In the genomic region with DNA sequence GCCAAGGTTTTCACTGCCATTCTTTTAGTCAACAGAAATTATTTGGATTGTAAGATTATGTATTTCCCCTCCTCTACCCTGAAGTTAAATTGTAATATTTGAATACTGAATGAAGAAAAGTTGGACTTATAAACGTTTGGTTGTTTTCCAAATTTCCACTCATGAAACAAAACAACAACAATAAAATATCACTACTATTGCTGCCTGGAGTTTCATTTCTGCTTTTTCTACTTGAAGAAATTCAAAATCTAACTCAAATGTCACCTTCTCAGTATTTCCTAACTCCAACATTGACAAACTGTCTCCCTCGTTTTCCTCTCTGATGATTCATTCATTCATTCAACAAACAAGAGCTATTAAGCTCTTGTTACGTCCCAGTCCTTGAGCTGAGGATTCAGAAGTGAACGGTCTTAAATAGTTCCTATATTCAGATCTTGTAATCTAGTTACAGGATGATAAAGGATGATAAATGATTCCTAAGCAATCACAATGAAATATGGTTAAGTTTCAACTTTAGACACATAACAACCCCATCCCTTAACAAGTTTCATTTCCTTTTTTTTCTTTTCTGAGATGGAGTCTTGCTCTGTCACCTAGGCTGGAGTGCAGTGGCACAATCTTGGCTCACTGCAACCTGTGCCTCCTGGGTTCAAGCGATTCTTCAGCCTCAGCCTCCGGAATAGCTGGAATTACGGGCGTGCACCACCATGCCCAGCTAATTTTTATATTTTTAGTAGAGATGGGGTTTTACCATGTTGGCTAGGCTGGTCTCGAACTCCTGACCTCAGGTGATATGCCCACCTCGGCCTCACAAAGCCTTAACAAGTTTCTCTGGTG, we compare ENCODE assay signal across 1 cellular context.
TF ChIP-seq lines count a peak whose summit lies in the region.

No MANE protein-coding gene starts in this region.

TF ChIP-seq in endothelial cell of umbilical vein, 7 proteins besides CTCF, POLR2A, EP300 and RAD21:
- TF ChIP-seq, protein P1, sequence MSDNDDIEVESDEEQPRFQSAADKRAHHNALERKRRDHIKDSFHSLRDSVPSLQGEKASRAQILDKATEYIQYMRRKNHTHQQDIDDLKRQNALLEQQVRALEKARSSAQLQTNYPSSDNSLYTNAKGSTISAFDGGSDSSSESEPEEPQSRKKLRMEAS (IDR thresholded peaks at IDR 0.05; ENCODE audit: insufficient read depth, insufficient read length): no peak
- no peak for TF ChIP-seq MYC (IDR thresholded peaks at IDR 0.05; ENCODE audit: low read depth, low read length)
- TF ChIP-seq GATA2 (IDR thresholded peaks at IDR 0.05; ENCODE audit: insufficient read depth, insufficient read length, low read depth, low read length): no peak
- no peak for TF ChIP-seq JUN (IDR thresholded peaks at IDR 0.05; ENCODE audit: borderline replicate concordance, insufficient read depth, insufficient read length, low read depth)
TF ChIP-seq in endothelial cell of umbilical vein: peak in this region for 0.
